30 cellular contexts compared by ENCODE assay signal in genomic region chr16:4928227-4928626, GRCh38. TPM values are rescaled to one million over a fixed set of nuclear protein-coding genes. Genes with fewer than 3 reads are reported as not detected.
"Had no signal": no experiment of that assay in that cellular context is flagged by ENCODE, and none has a peak within 500 bp of the region (broad histone marks: within the 10 kb centered on the region; RNA-seq: fewer than 3 reads in every experiment).

No MANE protein-coding gene starts in this region.

- H3K4me3 Mint-ChIP-seq: activated B cell treated with CpG ODN at 0.5 μM for 24 hours; activated CD8-positive, alpha-beta memory T cell treated with anti-CD3 and anti-CD28 coated beads, Interleukin-2, amount 10 ng/mL, durations not matched to agents 7 days and 5 days; activated CD8-positive, alpha-beta T cell treated with anti-CD3 and anti-CD28 coated beads, Interleukin-2, amount 10 ng/mL, durations not matched to agents 7 days and 5 days; activated naive CD4-positive, alpha-beta T cell treated with anti-CD3 and anti-CD28 coated beads, Interleukin-2, amount 10 ng/mL, durations not matched to agents 7 days and 5 days; activated naive CD8-positive, alpha-beta T cell treated with anti-CD3 and anti-CD28 coated beads, Interleukin-2, amount 10 ng/mL, durations not matched to agents 7 days and 5 days; activated T-helper 1 cell treated with anti-CD3 and anti-CD28 coated beads, Interleukin-12 subunit alpha, Interleukin-12 subunit beta, Interleukin-2, Interleukin-4 antibody, amounts not matched to agents 30 ng/mL and 10 ng/mL and 1 ng/mL, durations not matched to agents 14 hours and 24 hours and 36 hours; central memory CD8-positive, alpha-beta T cell; dendritic cell treated with granulocyte-macrophage colony-stimulating factor and Interleukin-4, amounts not matched to agents 40 ng/mL and 50 ng/mL, for 4 days; endodermal cell had no signal

- H3K27ac Mint-ChIP-seq: activated B cell treated with CpG ODN at 0.5 μM for 24 hours; activated CD8-positive, alpha-beta memory T cell treated with anti-CD3 and anti-CD28 coated beads, Interleukin-2, amount 10 ng/mL, durations not matched to agents 7 days and 5 days; activated CD8-positive, alpha-beta T cell treated with anti-CD3 and anti-CD28 coated beads, Interleukin-2, amount 10 ng/mL, durations not matched to agents 7 days and 5 days; activated naive CD4-positive, alpha-beta T cell treated with anti-CD3 and anti-CD28 coated beads, Interleukin-2, amount 10 ng/mL, durations not matched to agents 7 days and 5 days; activated naive CD4-positive, alpha-beta T cell treated with anti-CD3 and anti-CD28 coated beads, Interleukin-2, amount 50 U/mL, for 72 hours; activated naive CD8-positive, alpha-beta T cell treated with anti-CD3 and anti-CD28 coated beads, Interleukin-2, amount 10 ng/mL, durations not matched to agents 7 days and 5 days; activated T-helper 1 cell treated with anti-CD3 and anti-CD28 coated beads, Interleukin-12 subunit alpha, Interleukin-12 subunit beta, Interleukin-2, Interleukin-4 antibody, amounts not matched to agents 30 ng/mL and 10 ng/mL and 1 ng/mL, durations not matched to agents 14 hours and 24 hours and 36 hours; dendritic cell treated with granulocyte-macrophage colony-stimulating factor and Interleukin-4, amounts not matched to agents 40 ng/mL and 50 ng/mL, for 4 days; endodermal cell had no signal

- H3K27me3 ChIP-seq: dorsolateral prefrontal cortex had no signal

- ATAC-seq: activated CD4-positive, CD25-positive, alpha-beta regulatory T cell treated with anti-CD3 and anti-CD28 coated beads, Interleukin-2, amount 50 U/mL, for 24 hours; activated CD8-positive, alpha-beta memory T cell treated with anti-CD3 and anti-CD28 coated beads, Interleukin-2, amount 10 ng/mL, durations not matched to agents 7 days and 5 days; activated CD8-positive, alpha-beta T cell treated with anti-CD3 and anti-CD28 coated beads, Interleukin-2, amount 10 ng/mL, durations not matched to agents 7 days and 5 days; activated naive CD4-positive, alpha-beta T cell treated with anti-CD3 and anti-CD28 coated beads, Interleukin-2, amount 50 U/mL, for 72 hours had no signal

- H3K4me1 Mint-ChIP-seq: activated B cell treated with CpG ODN at 0.5 μM for 24 hours; activated CD8-positive, alpha-beta memory T cell treated with anti-CD3 and anti-CD28 coated beads, Interleukin-2, amount 10 ng/mL, durations not matched to agents 7 days and 5 days; activated naive CD4-positive, alpha-beta T cell treated with anti-CD3 and anti-CD28 coated beads, Interleukin-2, amount 10 ng/mL, durations not matched to agents 7 days and 5 days; activated naive CD8-positive, alpha-beta T cell treated with anti-CD3 and anti-CD28 coated beads, Interleukin-2, amount 10 ng/mL, durations not matched to agents 7 days and 5 days; central memory CD8-positive, alpha-beta T cell had no signal

- DNase-seq: activated B cell treated with CpG ODN at 0.5 μM for 24 hours; activated CD4-positive, alpha-beta T cell treated with anti-CD3 and anti-CD28 coated beads for 48 hours; activated CD4-positive, alpha-beta T cell treated with anti-CD3 and anti-CD28 coated beads, Interleukin-2, amount 50 U/mL, for 1 hour; activated CD4-positive, alpha-beta T cell treated with anti-CD3 and anti-CD28 coated beads, Interleukin-2, amount 50 U/mL, for 48 hours; activated CD8-positive, alpha-beta memory T cell treated with anti-CD3 and anti-CD28 coated beads, Interleukin-2, amount 10 ng/mL, durations not matched to agents 7 days and 5 days; activated CD8-positive, alpha-beta memory T cell treated with anti-CD3 and anti-CD28 coated beads, Interleukin-2, amount 50 U/mL, for 4 hours; activated CD8-positive, alpha-beta T cell treated with anti-CD3 and anti-CD28 coated beads, Interleukin-2, amount 10 ng/mL, durations not matched to agents 7 days and 5 days; activated gamma-delta T cell; activated naive CD4-positive, alpha-beta T cell; activated naive CD4-positive, alpha-beta T cell treated with anti-CD3 and anti-CD28 coated beads, Interleukin-2, amount 10 ng/mL, durations not matched to agents 7 days and 5 days; activated naive CD8-positive, alpha-beta T cell treated with anti-CD3 and anti-CD28 coated beads, Interleukin-2, amount 10 ng/mL, durations not matched to agents 7 days and 5 days; activated T-cell treated with anti-CD3 and anti-CD28 coated beads, Interleukin-2, amount 50 U/mL, for 1 hour; activated T-cell treated with anti-CD3 and anti-CD28 coated beads, Interleukin-2, amount 50 U/mL, for 48 hours; brain microvascular endothelial cell; dorsolateral prefrontal cortex; effector memory CD4-positive, alpha-beta T cell; endodermal cell; erythroblast; foreskin fibroblast; head of caudate nucleus; T-helper 2 cell; WERI-Rb-1 had no signal

- H3K27ac ChIP-seq: brain microvascular endothelial cell, coronary artery, dorsolateral prefrontal cortex, WERI-Rb-1 had no signal

- H3K36me3 Mint-ChIP-seq: activated naive CD4-positive, alpha-beta T cell treated with anti-CD3 and anti-CD28 coated beads, Interleukin-2, amount 10 ng/mL, durations not matched to agents 7 days and 5 days; activated naive CD8-positive, alpha-beta T cell treated with anti-CD3 and anti-CD28 coated beads, Interleukin-2, amount 10 ng/mL, durations not matched to agents 7 days and 5 days had no signal

- H3K27me3 Mint-ChIP-seq: activated CD8-positive, alpha-beta memory T cell treated with anti-CD3 and anti-CD28 coated beads, Interleukin-2, amount 10 ng/mL, durations not matched to agents 7 days and 5 days had no signal

- H3K4me3 ChIP-seq: coronary artery, dorsolateral prefrontal cortex had no signal

- H3K36me3 ChIP-seq: brain microvascular endothelial cell, WERI-Rb-1 had no signal

RNA-seq across cellular contexts. Expression of gene PPL, which starts 8.7 kb away (rescaled TPM):
- total RNA-seq: activated CD8-positive, alpha-beta memory T cell treated with anti-CD3 and anti-CD28 coated beads for 36 hours; activated CD8-positive, alpha-beta T cell treated with anti-CD3 and anti-CD28 coated beads, Interleukin-2, amount 10 ng/mL, durations not matched to agents 7 days and 5 days; activated naive CD4-positive, alpha-beta T cell treated with anti-CD3 and anti-CD28 coated beads, Interleukin-2, amount 50 U/mL, for 72 hours; activated naive CD8-positive, alpha-beta T cell treated with anti-CD3 and anti-CD28 coated beads, Interleukin-2, amount 10 ng/mL, durations not matched to agents 7 days and 5 days; activated T-helper 1 cell treated with anti-CD3 and anti-CD28 coated beads, Interleukin-12 subunit alpha, Interleukin-12 subunit beta, Interleukin-2, Interleukin-4 antibody, amounts not matched to agents 30 ng/mL and 10 ng/mL and 1 ng/mL, durations not matched to agents 14 hours and 24 hours and 36 hours; T-helper 1 cell treated with Interleukin-12 subunit alpha and Interleukin-12 subunit beta and Interleukin-4 antibody, amounts not matched to agents 30 ng/mL and 1 ng/mL, for 36 hours had no signal

RNA-seq across cellular contexts. Expression of gene SEC14L5, which starts 29.9 kb away (rescaled TPM):
- total RNA-seq: activated B cell treated with CpG ODN at 0.5 μM for 24 hours; activated CD8-positive, alpha-beta memory T cell treated with anti-CD3 and anti-CD28 coated beads for 36 hours; activated CD8-positive, alpha-beta memory T cell treated with anti-CD3 and anti-CD28 coated beads, Interleukin-2, amount 10 ng/mL, durations not matched to agents 7 days and 5 days; activated CD8-positive, alpha-beta T cell treated with anti-CD3 and anti-CD28 coated beads, Interleukin-2, amount 10 ng/mL, durations not matched to agents 7 days and 5 days; activated T-helper 1 cell treated with anti-CD3 and anti-CD28 coated beads, Interleukin-12 subunit alpha, Interleukin-12 subunit beta, Interleukin-2, Interleukin-4 antibody, amounts not matched to agents 30 ng/mL and 10 ng/mL and 1 ng/mL, durations not matched to agents 14 hours and 24 hours and 36 hours; T-helper 1 cell treated with Interleukin-12 subunit alpha and Interleukin-12 subunit beta and Interleukin-4 antibody, amounts not matched to agents 30 ng/mL and 1 ng/mL, for 36 hours had no signal
